In genomic region chr19:8319807-8320520, GRCh38 we compare ENCODE assay signal across 10 cellular contexts. TPM values are rescaled to one million over a fixed set of nuclear protein-coding genes. Genes with fewer than 3 reads are reported as not detected.
DNase-seq lines count a peak whose midpoint lies in the region; ATAC-seq and TF ChIP-seq lines count a peak whose summit lies in the region.
"Had no signal": no experiment of that assay in that cellular context is flagged by ENCODE, and none has a peak within 500 bp of the region (broad histone marks: within the 10 kb centered on the region; RNA-seq: fewer than 3 reads in every experiment).

No MANE protein-coding gene starts in this region.

- H3K9me2 ChIP-seq in OCI-LY1 (ENCODE audit: low read depth, low read length): no peaks in the 10 kb centered on the region

- H3K79me2 ChIP-seq in OCI-LY1 (ENCODE audit: insufficient read depth, low read length): peaks cover 18% of the 10 kb centered on the region; the same call in 1 of the 2 replicates

- no peak for DNase-seq in CD14-positive monocyte (ENCODE audit: low spot score)
- DNase-seq in neural crest cell (ENCODE audit: low read depth, low spot score): no peak
- DNase-seq in NCI-H1048 (lab: John Stamatoyannopoulos, UW): no peak
- DNase-seq in nucleus accumbens (lab: John Stamatoyannopoulos, UW): no peak
- DNase-seq in DMS53 treated with DMSO at 0.1 percent for 48 hours (lab: John Stamatoyannopoulos, UW; ENCODE audit: unreplicated experiment): no peak
- DNase-seq: cortex of kidney, NCI-H1105 treated with DMSO at 0.1 percent for 48 hours had no signal

- peak overlapping the region; percentile 85 for H3K4me2 ChIP-seq in OCI-LY1 (ENCODE audit: low read length)

- intact Hi-C loops in CD14-positive monocyte (cut with micrococcal nuclease): loop anchor here in 1 of 2 donors (2.0 to 5.0 kb wide), 2 partner anchors 53 to 71 kb away; partner anchors contain the start of gene RAB11B

- H3K27me3 ChIP-seq in OCI-LY1 (ENCODE audit: insufficient read depth, low read length) (no peaks in the 10 kb centered on the region), endocrine pancreas (ENCODE audit: control insufficient read depth, insufficient read depth, low read length) (no peaks in the 10 kb centered on the region)

- no peaks in the 10 kb centered on the region for H4K20me1 ChIP-seq in OCI-LY1 (ENCODE audit: insufficient read depth, low read length)

- H3K36me3 ChIP-seq in OCI-LY1 (ENCODE audit: insufficient read depth, low read length) (peaks cover 48% of the 10 kb centered on the region), endocrine pancreas (ENCODE audit: control insufficient read depth, insufficient read depth, low read length) (no peaks in the 10 kb centered on the region)

- H3K4me1 ChIP-seq in OCI-LY1 (ENCODE audit: insufficient read depth, low read length, severe bottlenecking): peaks cover 42% of the 10 kb centered on the region
- H3K4me1 ChIP-seq in endocrine pancreas (ENCODE audit: control insufficient read depth, insufficient read depth, low read length): no peaks in the 10 kb centered on the region

- H3K4me3 Mint-ChIP-seq in CD14-positive monocyte (peak overlapping the region; percentile 98 to 99), neural crest cell (peak overlapping the region; percentile 99)

- no peak for ATAC-seq in HG02610 (IDR thresholded peaks at IDR 0.05; ENCODE audit: unreplicated experiment)

- H3K9ac ChIP-seq in OCI-LY1 (ENCODE audit: low read length) (peak overlapping the region; percentile 96), endocrine pancreas (ENCODE audit: control insufficient read depth, insufficient read depth, low read length) (no peak overlapping the region)

- H3K4me1 Mint-ChIP-seq in CD14-positive monocyte: peaks cover 28% of the 10 kb centered on the region
- H3K4me1 Mint-ChIP-seq in neural crest cell: peaks cover 25% of the 10 kb centered on the region

- peak overlapping the region; percentile 59 for H3K27ac ChIP-seq in OCI-LY1 (ENCODE audit: low read depth, low read length, poor library complexity, severe bottlenecking)

- no peak overlapping the region for H2AFZ ChIP-seq in OCI-LY1 (ENCODE audit: low read length)

- H3K36me3 Mint-ChIP-seq in CD14-positive monocyte: peaks cover 31 to 48% of the 10 kb centered on the region in 2 donors
- H3K36me3 Mint-ChIP-seq in neural crest cell (ENCODE audit: low read depth): peaks cover 2% of the 10 kb centered on the region

- no peak for TF ChIP-seq CTCF in CD14-positive monocyte (IDR thresholded peaks at IDR 0.05)
- no peak for TF ChIP-seq CTCF in OCI-LY1 (IDR thresholded peaks at IDR 0.05; ENCODE audit: low read length)
- no peak for TF ChIP-seq CTCF in neural crest cell (conservative IDR thresholded peaks at IDR 0.05)

- no peaks in the 10 kb centered on the region for H3K9me3 Mint-ChIP-seq in CD14-positive monocyte
- no peaks in the 10 kb centered on the region for H3K9me3 Mint-ChIP-seq in neural crest cell

- no peaks in the 10 kb centered on the region for H3F3A ChIP-seq in OCI-LY1 (ENCODE audit: insufficient read depth, low read length)

- peak overlapping the region in 5 of 7 donors; percentile 97 to 99 (median 98) for H3K27ac Mint-ChIP-seq in CD14-positive monocyte
- H3K27ac Mint-ChIP-seq in neural crest cell (ENCODE audit: unreplicated experiment): peak overlapping the region; percentile 99

- H3K27me3 Mint-ChIP-seq in CD14-positive monocyte (ENCODE audit: low read depth in 3 of 3) (peaks cover 0 to 2% (median 0%) of the 10 kb centered on the region in 3 donors), neural crest cell (ENCODE audit: low read depth) (no peaks in the 10 kb centered on the region)

- H3K9me3 ChIP-seq in OCI-LY1 (ENCODE audit: low read length): no peaks in the 10 kb centered on the region
- no peaks in the 10 kb centered on the region for H3K9me3 ChIP-seq in endocrine pancreas (ENCODE audit: control insufficient read depth, low read length)

- H3K4me3 ChIP-seq in OCI-LY1 (ENCODE audit: low read depth, low read length, poor library complexity, severe bottlenecking) (peak overlapping the region; percentile 94), endocrine pancreas (ENCODE audit: control insufficient read depth, insufficient read depth, low read length) (peak overlapping the region; percentile 64)

RNA-seq across cellular contexts. Expression of gene NDUFA7, which starts 1.2 kb away (rescaled TPM):
- polyA plus RNA-seq in CD14-positive monocyte: 100 to 1,000 TPM; 133 to 153 TPM
- total RNA-seq in neural crest cell: 50.9 and 51.8 TPM in 2 replicates

RNA-seq across cellular contexts. Expression of gene RPS28, which starts 1.3 kb away (rescaled TPM):
- polyA plus RNA-seq in CD14-positive monocyte: 1,000 to 10,000 TPM in 1 of 2 donors, 100 to 1,000 TPM in 1; 984 to 1,104 TPM
- 1,577 and 1,634 TPM in 2 replicates for total RNA-seq in neural crest cell

RNA-seq across cellular contexts. Expression of gene CD320, which starts 11.8 kb away (rescaled TPM):
- polyA plus RNA-seq in CD14-positive monocyte: 1 to 10 TPM in 1 of 2 donors, under 1 TPM in 1; 0.72 to 1.0 TPM
- 64.5 and 68.5 TPM in 2 replicates for total RNA-seq in neural crest cell

RNA-seq across cellular contexts. Expression of gene KANK3, which starts 23.1 kb away (rescaled TPM):
- not detected for polyA plus RNA-seq in CD14-positive monocyte
- total RNA-seq in neural crest cell: 0.66 and 0.77 TPM in 2 replicates

RNA-seq across cellular contexts. Expression of gene ANGPTL4, which starts 44.0 kb away (rescaled TPM):
- not detected for polyA plus RNA-seq in CD14-positive monocyte
- total RNA-seq in neural crest cell: not detected in 2 replicates
